Comparison of ENCODE assay signal across 22 cellular contexts in the genomic region with DNA sequence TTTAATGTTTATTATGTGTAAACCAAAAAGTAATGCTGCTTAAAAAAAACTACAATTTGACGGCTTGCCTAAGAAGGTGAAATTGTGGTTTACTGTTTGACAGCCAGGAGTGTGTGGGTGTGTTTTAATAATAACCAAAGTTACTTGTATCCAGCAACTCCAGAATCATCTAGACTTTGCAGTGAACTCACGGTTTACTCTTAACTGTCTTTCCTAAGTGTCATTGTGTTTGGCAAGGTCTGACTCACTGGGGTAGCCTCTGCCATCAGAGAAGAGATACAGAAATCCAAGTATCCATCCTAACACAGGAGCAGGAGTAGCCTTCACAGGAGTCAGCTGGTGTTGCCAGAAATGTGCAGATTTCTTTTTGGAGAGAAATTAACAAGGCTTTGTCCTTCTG.
"Had no signal": no experiment of that assay in that cellular context is flagged by ENCODE, and none has a peak within 500 bp of the region (broad histone marks: within the 10 kb centered on the region; RNA-seq: fewer than 3 reads in every experiment).

No MANE protein-coding gene starts in this region.

- H3K4me3 ChIP-seq: body of pancreas, coronary artery, lower lobe of right lung, right lobe of liver, transverse colon had no signal

- DNase-seq: activated B cell treated with CpG ODN at 0.5 μM for 24 hours; activated CD4-positive, alpha-beta memory T cell treated with anti-CD3 and anti-CD28 coated beads, Interleukin-2, amount 10 ng/mL, durations not matched to agents 7 days and 5 days; activated CD4-positive, alpha-beta T cell treated with anti-CD3 and anti-CD28 coated beads for 48 hours; activated effector memory CD4-positive, alpha-beta T cell treated with anti-CD3 and anti-CD28 coated beads, Interleukin-2, amount 50 U/mL, for 16 hours; activated naive CD4-positive, alpha-beta T cell treated with anti-CD3 and anti-CD28 coated beads, Interleukin-2, amount 10 ng/mL, durations not matched to agents 7 days and 5 days; activated T-cell treated with anti-CD3 and anti-CD28 coated beads, Interleukin-2, amount 50 U/mL, for 72 hours; body of pancreas; endodermal cell; foreskin fibroblast; kidney; lower lobe of right lung; naive thymus-derived CD4-positive, alpha-beta T cell; occipital lobe; right lobe of liver; small intestine; stimulated activated CD4-positive, alpha-beta T cell treated with anti-CD3 and anti-CD28 coated beads, Interleukin-15, amount 100 ng/mL, for 24 hours; stimulated activated naive B cell treated with anti-CD40 and anti-IgM and Interleukin-4, amounts not matched to agents 10 μg/mL and 1 μg/mL and 100 μg/mL, for 72 hours; T-helper 1 cell; T-helper 9 cell; transverse colon had no signal

- H3K4me1 ChIP-seq: body of pancreas, lower lobe of right lung, right lobe of liver, transverse colon had no signal

- H3K36me3 ChIP-seq: lower lobe of right lung, right lobe of liver, transverse colon had no signal

- H3K27ac ChIP-seq: body of pancreas, coronary artery, epithelial cell of prostate, lower lobe of right lung, right lobe of liver, transverse colon had no signal

- H3K27me3 ChIP-seq: body of pancreas, right lobe of liver, transverse colon had no signal

- H3K9me3 ChIP-seq: body of pancreas, lower lobe of right lung, right lobe of liver, transverse colon had no signal

- ATAC-seq: body of pancreas; lower lobe of right lung; naive thymus-derived CD4-positive, alpha-beta T cell; right lobe of liver; stimulated activated naive B cell treated with anti-CD40 and anti-IgM and Interleukin-4, amounts not matched to agents 10 μg/mL and 1 μg/mL and 100 μg/mL, for 72 hours had no signal
